In the genomic region with DNA sequence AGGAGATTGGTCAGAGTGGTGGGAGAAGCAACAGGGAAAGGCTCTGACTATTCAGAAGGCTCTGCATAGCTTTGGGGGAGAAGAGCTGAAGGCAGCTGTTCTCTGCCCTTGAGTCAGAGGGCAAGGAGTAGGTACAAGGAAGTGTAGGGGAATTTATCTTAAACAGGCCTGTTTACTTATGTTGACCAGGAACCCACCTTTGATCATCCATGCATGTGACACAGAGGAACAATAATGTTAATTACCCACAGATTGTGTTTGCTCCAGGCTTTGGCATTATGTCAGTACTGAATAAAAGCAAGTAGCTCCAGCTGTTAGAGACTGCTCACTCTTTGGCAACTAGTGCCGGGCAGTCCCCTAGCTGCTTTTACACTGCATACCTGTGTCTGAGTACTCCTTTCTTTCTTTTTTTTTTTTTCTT, we compare ENCODE assay signal across 17 cellular contexts.
DNase-seq lines count a peak whose midpoint lies in the region; ATAC-seq and TF ChIP-seq lines count a peak whose summit lies in the region.
"Had no signal": no experiment of that assay in that cellular context is flagged by ENCODE, and none has a peak within 500 bp of the region (broad histone marks: within the 10 kb centered on the region; RNA-seq: fewer than 3 reads in every experiment).

No MANE protein-coding gene starts in this region.

- peaks cover 0 to 24% (median 3%) of the 10 kb centered on the region in 4 donors for H3K4me1 ChIP-seq in transverse colon

- no peak for TF ChIP-seq CTCF in transverse colon (IDR thresholded peaks at IDR 0.05)

- 29 to 45% methylated on average over 1 of the region's 1 CpG for WGBS in transverse colon (ENCODE audit: low coverage in 1 of 2), 2 donors

- TF ChIP-seq EP300 in transverse colon (IDR thresholded peaks at IDR 0.05; ENCODE audit: low read depth) = no peak

- no peak for ATAC-seq in HG02623 (IDR thresholded peaks at IDR 0.05; ENCODE audit: unreplicated experiment)
- ATAC-seq: stimulated activated memory B cell treated with anti-CD40 and anti-IgM and Interleukin-4, amounts not matched to agents 10 μg/mL and 1 μg/mL and 100 μg/mL, for 72 hours had no signal

- intact Hi-C loops in transverse colon (cut with DNase I; ENCODE audit: low total_unique reads) = no loop called here

- H3K4me3 ChIP-seq in transverse colon = no peak overlapping the region

- peak; percentile 19 for TF ChIP-seq POLR2A in transverse colon (IDR thresholded peaks at IDR 0.05)

- in situ Hi-C loops in transverse colon (cut with MboI; ENCODE audit: low pct_ligation_motif_present in 1 of 4, low pct_unique_long_range_greater_than_20kb in 1 of 4, low sequenced_read_pairs in 3 of 4) = no loop called here

- H3K36me3 ChIP-seq in transverse colon = no peaks in the 10 kb centered on the region

- H3K27ac ChIP-seq in transverse colon = peak overlapping the region in 3 of 4 donors; percentile 37 to 68 (median 57)

- no peaks in the 10 kb centered on the region for H3K9me3 ChIP-seq in transverse colon

- peak; percentile 14 for DNase-seq in NCI-H146 (lab: John Stamatoyannopoulos, UW)
- DNase-seq in NCI-H146 treated with DMSO at 0.1 percent for 48 hours (lab: John Stamatoyannopoulos, UW; ENCODE audit: unreplicated experiment) = no peak
- DNase-seq in NCI-H2029 treated with DMSO at 0.1 percent for 48 hours (lab: John Stamatoyannopoulos, UW) = peak; percentile 40
- DNase-seq in fibroblast of peridontal ligament (ENCODE audit: extremely low read depth) = peak; percentile 40
- no peak for DNase-seq in transverse colon
- DNase-seq in NCI-H526 (lab: John Stamatoyannopoulos, UW) = no peak
- DNase-seq in SKM-1 treated with dmso at 0.1 percent for 144 hours (lab: John Stamatoyannopoulos, UW; ENCODE audit: unreplicated experiment) = no peak
- DNase-seq: activated CD4-positive, alpha-beta T cell treated with anti-CD3 and anti-CD28 coated beads, Interleukin-2, amount 50 U/mL, for 48 hours; activated naive CD8-positive, alpha-beta T cell treated with anti-CD3 and anti-CD28 coated beads, Interleukin-2, amount 10 ng/mL, durations not matched to agents 7 days and 5 days; activated T-cell treated with anti-CD3 and anti-CD28 coated beads, Interleukin-2, amount 50 U/mL, for 1 hour; CD4-positive, CD25-positive, alpha-beta regulatory T cell; GDM1; NCI-H1436 treated with DMSO at 0.1 percent for 48 hours; NCI-H510A treated with DMSO at 0.1 percent for 48 hours; stimulated activated CD4-positive, alpha-beta T cell treated with anti-CD3 and anti-CD28 coated beads, Interleukin-12 subunit alpha, Interleukin-12 subunit beta, amount 100 ng/mL, for 4 hours had no signal

- H3K27me3 ChIP-seq in transverse colon = no peaks in the 10 kb centered on the region

Comparison
In these comparisons a context has a peak if more than half of its experiments do, and no peak if none do; other contexts are left out.
1. DNase-seq: peak in NCI-H146 (single experiment), NCI-H2029 treated with DMSO at 0.1 percent for 48 hours (single experiment) and fibroblast of peridontal ligament (single experiment); none in NCI-H146 treated with DMSO at 0.1 percent for 48 hours (single experiment), transverse colon (single experiment), NCI-H526 (0 of 2) and SKM-1 treated with dmso at 0.1 percent for 144 hours (single experiment).